ENCODE assay signal across 12 cellular contexts in genomic region chr9:127447416-127448111, GRCh38. TPM values are rescaled to one million over a fixed set of nuclear protein-coding genes. Genes with fewer than 3 reads are reported as not detected.
DNase-seq lines count a peak whose midpoint lies in the region; ATAC-seq, FAIRE-seq and TF ChIP-seq lines count a peak whose summit lies in the region.
"Had no signal": no experiment of that assay in that cellular context is flagged by ENCODE, and none has a peak within 500 bp of the region (broad histone marks: within the 10 kb centered on the region; RNA-seq: fewer than 3 reads in every experiment).

No MANE protein-coding gene starts in this region.

- peaks cover 57% of the 10 kb centered on the region for H3K36me3 ChIP-seq in Loucy (ENCODE audit: insufficient read depth, low read length)

- ATAC-seq in natural killer cell treated with Interleukin-12 subunit alpha and Interleukin-12 subunit beta and Interleukin-15 and Interleukin-18, amount 100 ng/mL, for 72 hours: no peak
- ATAC-seq in HG02588 (IDR thresholded peaks at IDR 0.05; ENCODE audit: unreplicated experiment) (no peak), left ventricle myocardium superior (no peak)

- peaks cover 36% of the 10 kb centered on the region for H3K36me3 Mint-ChIP-seq in activated naive CD8-positive, alpha-beta T cell
- peaks cover 58% of the 10 kb centered on the region for H3K36me3 Mint-ChIP-seq in natural killer cell treated with Interleukin-12 subunit alpha and Interleukin-12 subunit beta and Interleukin-15 and Interleukin-18, amount 100 ng/mL, for 72 hours

- H2AFZ ChIP-seq in Loucy (ENCODE audit: low read length): no peak overlapping the region

- H3K9ac ChIP-seq in Loucy (ENCODE audit: low read depth, low read length, poor library complexity, severe bottlenecking): no peak overlapping the region

- peaks cover 18% of the 10 kb centered on the region; the same call in 1 of the 2 replicates for H3F3A ChIP-seq in Loucy (ENCODE audit: low read depth)

- H3K4me3 Mint-ChIP-seq in activated naive CD8-positive, alpha-beta T cell: peak overlapping the region; percentile 96
- peak overlapping the region; percentile 91 for H3K4me3 Mint-ChIP-seq in natural killer cell treated with Interleukin-12 subunit alpha and Interleukin-12 subunit beta and Interleukin-15 and Interleukin-18, amount 100 ng/mL, for 72 hours

- peak overlapping the region; percentile 97 for H3K27ac Mint-ChIP-seq in activated naive CD8-positive, alpha-beta T cell
- peak overlapping the region; percentile 93 to 94 for H3K27ac Mint-ChIP-seq in natural killer cell treated with Interleukin-12 subunit alpha and Interleukin-12 subunit beta and Interleukin-15 and Interleukin-18, amount 100 ng/mL, for 72 hours

- no peaks in the 10 kb centered on the region for H3K9me3 Mint-ChIP-seq in activated naive CD8-positive, alpha-beta T cell (ENCODE audit: low read depth)
- no peaks in the 10 kb centered on the region for H3K9me3 Mint-ChIP-seq in natural killer cell treated with Interleukin-12 subunit alpha and Interleukin-12 subunit beta and Interleukin-15 and Interleukin-18, amount 100 ng/mL, for 72 hours

- peak overlapping the region; percentile 98 for H3K4me3 ChIP-seq in Loucy (ENCODE audit: low read length, poor library complexity, severe bottlenecking)
- H3K4me3 ChIP-seq: right atrium auricular region had no signal

- no peak for TF ChIP-seq POLR2A in GM12892 (IDR thresholded peaks at IDR 0.05; ENCODE audit: low read depth, low read length)

- peaks cover 40% of the 10 kb centered on the region for H3K4me1 Mint-ChIP-seq in activated naive CD8-positive, alpha-beta T cell (ENCODE audit: low read depth)
- peaks cover 57 to 58% of the 10 kb centered on the region in 2 donors for H3K4me1 Mint-ChIP-seq in natural killer cell treated with Interleukin-12 subunit alpha and Interleukin-12 subunit beta and Interleukin-15 and Interleukin-18, amount 100 ng/mL, for 72 hours (ENCODE audit: low read depth in 2 of 2)

- no peaks in the 10 kb centered on the region for H3K27me3 Mint-ChIP-seq in activated naive CD8-positive, alpha-beta T cell
- H3K27me3 Mint-ChIP-seq in natural killer cell treated with Interleukin-12 subunit alpha and Interleukin-12 subunit beta and Interleukin-15 and Interleukin-18, amount 100 ng/mL, for 72 hours: no peaks in the 10 kb centered on the region

- H3K9me3 ChIP-seq in Loucy (ENCODE audit: insufficient read depth, low read depth, low read length): no peaks in the 10 kb centered on the region
- H3K9me3 ChIP-seq: right atrium auricular region had no signal

- no peak for FAIRE-seq in GM12892 (lab: Jason Lieb, UNC)
- FAIRE-seq: A204.1, HTR-8/SVneo, islet of Langerhans had no signal

- no peak for TF ChIP-seq CTCF in Loucy (conservative IDR thresholded peaks at IDR 0.05; ENCODE audit: low read length)

- intact Hi-C loops in left ventricle myocardium superior (cut with micrococcal nuclease): no loop called here

- peaks cover 9% of the 10 kb centered on the region for H3K27me3 ChIP-seq in Loucy (ENCODE audit: insufficient read depth, low read length, poor library complexity, severe bottlenecking)
- H3K27me3 ChIP-seq: right atrium auricular region had no signal

- peaks cover 51% of the 10 kb centered on the region for H3K79me2 ChIP-seq in Loucy (ENCODE audit: insufficient read depth, low read length)

- DNase-seq in DMS53 (lab: John Stamatoyannopoulos, UW) (peak; percentile 45), DMS53 treated with DMSO at 0.1 percent for 48 hours (lab: John Stamatoyannopoulos, UW; ENCODE audit: unreplicated experiment) (no peak), GM12892 (ENCODE audit: insufficient read length) (no peak), left ventricle myocardium superior (no peak)
- no peak for DNase-seq in natural killer cell treated with Interleukin-12 subunit alpha and Interleukin-12 subunit beta and Interleukin-15 and Interleukin-18, amount 100 ng/mL, for 72 hours (ENCODE audit: low spot score)

- H3K4me2 ChIP-seq in Loucy (ENCODE audit: low read depth, low read length, poor library complexity, severe bottlenecking): peak overlapping the region; percentile 99

- H4K20me1 ChIP-seq in Loucy (ENCODE audit: insufficient read depth, low read length, poor library complexity, severe bottlenecking): peaks cover 39% of the 10 kb centered on the region

- no peaks in the 10 kb centered on the region for H3K9me2 ChIP-seq in Loucy (replicated peaks; ENCODE audit: low read depth, low read length)

- peaks cover 31% of the 10 kb centered on the region for H3K4me1 ChIP-seq in Loucy (ENCODE audit: insufficient read depth, low read length, poor library complexity, severe bottlenecking)

RNA-seq across cellular contexts. Expression of gene RPL12, which starts 3.6 kb away (rescaled TPM):
- total RNA-seq in natural killer cell treated with Interleukin-12 subunit alpha and Interleukin-12 subunit beta and Interleukin-15 and Interleukin-18, amount 100 ng/mL, for 72 hours: 1,000 to 10,000 TPM in 1 of 2 donors, 100 to 1,000 TPM in 1; 698 to 1,282 TPM
- 4,522 TPM for polyA plus RNA-seq in GM12892 (2012; ENCODE audit: missing spikeins)
- 637 TPM for total RNA-seq in left ventricle myocardium superior

RNA-seq across cellular contexts. Expression of gene LRSAM1, which starts 3.7 kb away (rescaled TPM):
- total RNA-seq in natural killer cell treated with Interleukin-12 subunit alpha and Interleukin-12 subunit beta and Interleukin-15 and Interleukin-18, amount 100 ng/mL, for 72 hours: 10 to 100 TPM; 17.5 to 34.4 TPM
- 11.2 TPM for polyA plus RNA-seq in GM12892 (2012; ENCODE audit: missing spikeins)
- total RNA-seq in left ventricle myocardium superior: 52.0 TPM

RNA-seq across cellular contexts. Expression of gene ZNF79, which starts 23.4 kb away (rescaled TPM):
- 10 to 100 TPM; 14.4 to 16.3 TPM for total RNA-seq in natural killer cell treated with Interleukin-12 subunit alpha and Interleukin-12 subunit beta and Interleukin-15 and Interleukin-18, amount 100 ng/mL, for 72 hours
- polyA plus RNA-seq in GM12892 (2012; ENCODE audit: missing spikeins): 4.2 TPM
- total RNA-seq in left ventricle myocardium superior: 7.4 TPM

RNA-seq across cellular contexts. Expression of gene SLC2A8, which starts 50.6 kb away (rescaled TPM):
- 10 to 100 TPM in 1 of 2 donors, 1 to 10 TPM in 1; 8.8 to 16.5 TPM for total RNA-seq in natural killer cell treated with Interleukin-12 subunit alpha and Interleukin-12 subunit beta and Interleukin-15 and Interleukin-18, amount 100 ng/mL, for 72 hours
- 3.0 TPM for polyA plus RNA-seq in GM12892 (2012; ENCODE audit: missing spikeins)
- total RNA-seq in left ventricle myocardium superior: 18.6 TPM
